ENCODE assay signal across 1 cellular context in the genomic region with DNA sequence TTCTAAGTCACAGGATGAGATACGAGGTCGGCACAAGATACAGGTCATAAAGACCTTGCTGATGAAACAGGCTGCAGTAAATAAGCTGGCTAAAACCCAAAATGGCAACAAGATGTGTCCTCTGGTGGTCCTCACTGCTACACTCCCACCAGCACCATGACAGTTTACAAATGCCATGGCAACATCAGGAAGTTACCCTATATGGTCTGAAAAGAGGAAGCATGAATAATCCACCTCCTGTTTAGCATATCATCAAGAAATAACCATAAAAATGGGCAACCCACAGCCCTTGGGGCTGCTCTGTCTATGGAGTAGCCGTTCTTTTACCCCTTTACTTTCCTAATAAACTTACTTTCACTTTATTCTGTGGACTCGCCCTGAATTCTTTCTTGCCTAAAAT.
A peak's percentile ranks its signal among the peaks of the same experiment; 100 is the strongest.
TF ChIP-seq lines count a peak whose summit lies in the region.

No MANE protein-coding gene starts in this region.

TF ChIP-seq in H1, 55 proteins besides CTCF, POLR2A, EP300 and RAD21:
- peak; percentile 41; the same call in 1 of the 2 replicates for TF ChIP-seq SRF (IDR thresholded peaks at IDR 0.05; ENCODE audit: low read depth, low read length)
